In genomic region chr9:129480705-129481104, GRCh38 we compare ENCODE assay signal across 1 cellular context.
TF ChIP-seq lines count a peak whose summit lies in the region.

No MANE protein-coding gene starts in this region.

TF ChIP-seq in SK-N-SH, 30 proteins besides CTCF, POLR2A, EP300 and RAD21 (continued from another document):
- no peak for TF ChIP-seq USF1 (IDR thresholded peaks at IDR 0.05; ENCODE audit: borderline replicate concordance, low read depth)
- TF ChIP-seq, protein P1, sequence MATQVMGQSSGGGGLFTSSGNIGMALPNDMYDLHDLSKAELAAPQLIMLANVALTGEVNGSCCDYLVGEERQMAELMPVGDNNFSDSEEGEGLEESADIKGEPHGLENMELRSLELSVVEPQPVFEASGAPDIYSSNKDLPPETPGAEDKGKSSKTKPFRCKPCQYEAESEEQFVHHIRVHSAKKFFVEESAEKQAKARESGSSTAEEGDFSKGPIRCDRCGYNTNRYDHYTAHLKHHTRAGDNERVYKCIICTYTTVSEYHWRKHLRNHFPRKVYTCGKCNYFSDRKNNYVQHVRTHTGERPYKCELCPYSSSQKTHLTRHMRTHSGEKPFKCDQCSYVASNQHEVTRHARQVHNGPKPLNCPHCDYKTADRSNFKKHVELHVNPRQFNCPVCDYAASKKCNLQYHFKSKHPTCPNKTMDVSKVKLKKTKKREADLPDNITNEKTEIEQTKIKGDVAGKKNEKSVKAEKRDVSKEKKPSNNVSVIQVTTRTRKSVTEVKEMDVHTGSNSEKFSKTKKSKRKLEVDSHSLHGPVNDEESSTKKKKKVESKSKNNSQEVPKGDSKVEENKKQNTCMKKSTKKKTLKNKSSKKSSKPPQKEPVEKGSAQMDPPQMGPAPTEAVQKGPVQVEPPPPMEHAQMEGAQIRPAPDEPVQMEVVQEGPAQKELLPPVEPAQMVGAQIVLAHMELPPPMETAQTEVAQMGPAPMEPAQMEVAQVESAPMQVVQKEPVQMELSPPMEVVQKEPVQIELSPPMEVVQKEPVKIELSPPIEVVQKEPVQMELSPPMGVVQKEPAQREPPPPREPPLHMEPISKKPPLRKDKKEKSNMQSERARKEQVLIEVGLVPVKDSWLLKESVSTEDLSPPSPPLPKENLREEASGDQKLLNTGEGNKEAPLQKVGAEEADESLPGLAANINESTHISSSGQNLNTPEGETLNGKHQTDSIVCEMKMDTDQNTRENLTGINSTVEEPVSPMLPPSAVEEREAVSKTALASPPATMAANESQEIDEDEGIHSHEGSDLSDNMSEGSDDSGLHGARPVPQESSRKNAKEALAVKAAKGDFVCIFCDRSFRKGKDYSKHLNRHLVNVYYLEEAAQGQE (IDR thresholded peaks at IDR 0.05; ENCODE audit: low read depth, low read length), result no peak
- no peak for TF ChIP-seq YY1 (IDR thresholded peaks at IDR 0.05; ENCODE audit: low read depth)
- TF ChIP-seq, protein P2, sequence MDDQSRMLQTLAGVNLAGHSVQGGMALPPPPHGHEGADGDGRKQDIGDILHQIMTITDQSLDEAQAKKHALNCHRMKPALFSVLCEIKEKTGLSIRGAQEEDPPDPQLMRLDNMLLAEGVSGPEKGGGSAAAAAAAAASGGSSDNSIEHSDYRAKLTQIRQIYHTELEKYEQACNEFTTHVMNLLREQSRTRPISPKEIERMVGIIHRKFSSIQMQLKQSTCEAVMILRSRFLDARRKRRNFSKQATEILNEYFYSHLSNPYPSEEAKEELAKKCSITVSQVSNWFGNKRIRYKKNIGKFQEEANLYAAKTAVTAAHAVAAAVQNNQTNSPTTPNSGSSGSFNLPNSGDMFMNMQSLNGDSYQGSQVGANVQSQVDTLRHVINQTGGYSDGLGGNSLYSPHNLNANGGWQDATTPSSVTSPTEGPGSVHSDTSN (IDR thresholded peaks at IDR 0.05), result no peak
- no peak for TF ChIP-seq SMC3 (IDR thresholded peaks at IDR 0.05; ENCODE audit: low read depth, low read length)
- no peak for TF ChIP-seq IRF3 (IDR thresholded peaks at IDR 0.05; ENCODE audit: low read depth, low read length)
- TF ChIP-seq NRF1 (IDR thresholded peaks at IDR 0.05; ENCODE audit: low read depth, low read length), result no peak
- TF ChIP-seq RXRA (IDR thresholded peaks at IDR 0.05; ENCODE audit: borderline replicate concordance, low read depth), result no peak
- no peak for TF ChIP-seq SIN3A (IDR thresholded peaks at IDR 0.05; ENCODE audit: borderline replicate concordance, low read depth, low read length)
